In genomic region chr3:179446501-179446900, GRCh38 we compare ENCODE assay signal across 10 cellular contexts. TPM values are rescaled to one million over a fixed set of nuclear protein-coding genes. Genes with fewer than 3 reads are reported as not detected.
DNase-seq lines count a peak whose midpoint lies in the region; ATAC-seq and TF ChIP-seq lines count a peak whose summit lies in the region.
"Had no signal": no experiment of that assay in that cellular context is flagged by ENCODE, and none has a peak within 500 bp of the region (broad histone marks: within the 10 kb centered on the region; RNA-seq: fewer than 3 reads in every experiment).

No MANE protein-coding gene starts in this region.

- no peaks in the 10 kb centered on the region for H3K79me2 ChIP-seq in MM.1S (ENCODE audit: low read length)

- H3K4me2 ChIP-seq in MM.1S (ENCODE audit: low read depth, low read length) = no peak overlapping the region

- H3F3A ChIP-seq in MM.1S (ENCODE audit: insufficient read depth, low read length) = no peaks in the 10 kb centered on the region

- no peaks in the 10 kb centered on the region for H4K20me1 ChIP-seq in MM.1S (ENCODE audit: insufficient read depth, low read length)

- WGBS in psoas muscle, 3 donors = 62 to 69% (median 65%) methylated on average over 7 of the region's 7 CpGs

- H3K36me3 ChIP-seq in MM.1S (replicated peaks; ENCODE audit: insufficient read depth, low read length) = no peaks in the 10 kb centered on the region
- no peaks in the 10 kb centered on the region for H3K36me3 ChIP-seq in psoas muscle (ENCODE audit: insufficient read depth in 1 of 2, low read depth in 1 of 2)

- no peaks in the 10 kb centered on the region for H3K4me1 ChIP-seq in MM.1S (ENCODE audit: low read length)
- peaks cover 3% of the 10 kb centered on the region for H3K4me1 ChIP-seq in psoas muscle

- H3K9me3 ChIP-seq in MM.1S (replicated peaks; ENCODE audit: insufficient read depth, low read length) (no peaks in the 10 kb centered on the region), psoas muscle (no peaks in the 10 kb centered on the region)

- no peak for ATAC-seq in psoas muscle
- ATAC-seq in HG03095 (IDR thresholded peaks at IDR 0.05; ENCODE audit: unreplicated experiment) = no peak
- ATAC-seq in HG03432 (IDR thresholded peaks at IDR 0.05; ENCODE audit: unreplicated experiment) = no peak

- intact Hi-C loops in psoas muscle (cut with DNase I) = loop anchor here in 1 of 2 donors (5.0 kb wide), 1 partner anchor 116 kb away; the partner anchor contains the start of gene ACTL6A

- peak; percentile 34 for TF ChIP-seq CTCF in MM.1S (IDR thresholded peaks at IDR 0.05; ENCODE audit: low read length)
- TF ChIP-seq CTCF in choroid plexus epithelial cell (conservative IDR thresholded peaks at IDR 0.05; ENCODE audit: low read depth, low read length) = peak; percentile 48
- TF ChIP-seq CTCF in psoas muscle (IDR thresholded peaks at IDR 0.05) = peak; percentile 13

- H3K27me3 ChIP-seq in MM.1S (replicated peaks; ENCODE audit: insufficient read depth, low read length) (0 out of 2 replicates have a peak, but pooled peaks cover 11% of the 10 kb centered on the region), psoas muscle (ENCODE audit: insufficient read depth in 3 of 3, low read length in 2 of 3) (peaks cover 0 to 30% (median 0%) of the 10 kb centered on the region in 3 donors)

- H3K9me2 ChIP-seq in MM.1S (replicated peaks; ENCODE audit: insufficient read depth, low read length) = no peaks in the 10 kb centered on the region

- peak; percentile 32 for DNase-seq in SIG-M5 treated with dmso at 0.1 percent for 504 hours (lab: John Stamatoyannopoulos, UW; ENCODE audit: unreplicated experiment)
- no peak for DNase-seq in SIG-M5 (lab: John Stamatoyannopoulos, UW)
- peak; percentile 39 for DNase-seq in MM.1S
- peak; percentile 62 for DNase-seq in choroid plexus epithelial cell (ENCODE audit: low read depth)
- DNase-seq in psoas muscle = no peak
- no peak for DNase-seq in AG20443 (ENCODE audit: low spot score)
- DNase-seq: anterior cingulate cortex, naive B cell had no signal

- no peak overlapping the region for H2AFZ ChIP-seq in MM.1S (ENCODE audit: low read length)

- H3K4me3 ChIP-seq in MM.1S (ENCODE audit: low read length) = no peak overlapping the region
- no peak overlapping the region for H3K4me3 ChIP-seq in choroid plexus epithelial cell (ENCODE audit: low read depth, low read length)
- H3K4me3 ChIP-seq in psoas muscle = no peak overlapping the region

- H3K27ac ChIP-seq in MM.1S (ENCODE audit: low read length) (no peak overlapping the region), psoas muscle (no peak overlapping the region)

- no peak overlapping the region for H3K9ac ChIP-seq in MM.1S (ENCODE audit: low read length)

RNA-seq across cellular contexts. Expression of gene GNB4, which starts 4.8 kb away (rescaled TPM):
- total RNA-seq in psoas muscle = 1 to 10 TPM; 2.9 to 6.5 (median 4.6) TPM
- polyA plus RNA-seq in psoas muscle = 1 to 10 TPM in 2 of 3 donors, under 1 TPM in 1; 0.83 to 2.1 (median 1.3) TPM

Comparison
In these comparisons a context has a peak if more than half of its experiments do, and no peak if none do; other contexts are left out.
1. DNase-seq: peak in SIG-M5 treated with dmso at 0.1 percent for 504 hours (single experiment), MM.1S (single experiment) and choroid plexus epithelial cell (single experiment); none in SIG-M5 (single experiment), psoas muscle (0 of 2) and AG20443 (single experiment).
2. Peak in every context shown above with its lines, with median percentiles within 50 percentile points of each other: CTCF ChIP-seq.